Comparison of ENCODE assay signal across 27 cellular contexts in the genomic region with DNA sequence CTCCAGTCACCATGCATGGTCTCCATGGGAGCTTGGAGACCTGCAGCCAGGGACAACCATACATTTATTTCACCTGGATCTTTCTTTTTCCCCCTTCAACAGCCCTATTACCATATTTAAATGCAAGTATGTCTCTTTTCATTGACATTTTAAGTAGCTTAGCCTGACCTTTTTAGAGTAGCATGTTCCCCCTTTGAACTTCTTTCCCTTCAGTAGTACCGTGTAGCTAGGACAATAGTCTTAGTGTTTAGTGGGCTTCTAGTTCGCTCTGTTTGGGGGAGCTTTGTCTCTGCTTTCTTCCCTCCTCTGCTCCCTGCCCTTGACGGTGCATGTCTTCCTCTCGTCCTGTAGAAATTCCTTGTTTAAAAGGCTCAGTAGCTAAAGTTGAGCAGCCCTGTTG.
DNase-seq lines count a peak whose midpoint lies in the region; ATAC-seq and TF ChIP-seq lines count a peak whose summit lies in the region.
"Had no signal": no experiment of that assay in that cellular context is flagged by ENCODE, and none has a peak within 500 bp of the region (broad histone marks: within the 10 kb centered on the region; RNA-seq: fewer than 3 reads in every experiment).

No MANE protein-coding gene starts in this region.

- ATAC-seq in GM21515 (IDR thresholded peaks at IDR 0.05; ENCODE audit: unreplicated experiment) (no peak), HG02798 (IDR thresholded peaks at IDR 0.05; ENCODE audit: poor library complexity, unreplicated experiment) (no peak)
- ATAC-seq: gastrocnemius medialis; K562; left colon; right lobe of liver; stimulated activated naive CD8-positive, alpha-beta T cell treated with anti-CD3 and anti-CD28 coated beads, Interleukin-15, amount 100 ng/mL, for 72 hours; T-cell had no signal

- no peaks in the 10 kb centered on the region for H3K27me3 ChIP-seq in CD4-positive, alpha-beta memory T cell (ENCODE audit: insufficient read depth, low read length)
- H3K27me3 ChIP-seq in HUES6 (ENCODE audit: control insufficient read depth, insufficient read depth, low read length) (no peaks in the 10 kb centered on the region), endodermal cell (ENCODE audit: control insufficient read depth, insufficient read depth, low read length, poor library complexity, severe bottlenecking) (no peaks in the 10 kb centered on the region), suprapubic skin (no peaks in the 10 kb centered on the region)
- H3K27me3 ChIP-seq: adrenal gland, BE2C, gastrocnemius medialis, right lobe of liver, thyroid gland had no signal

- no peak for TF ChIP-seq POLR2A in suprapubic skin (IDR thresholded peaks at IDR 0.05)

- H3K4me3 Mint-ChIP-seq in CD4-positive, alpha-beta memory T cell, result no peak overlapping the region
- peak overlapping the region; percentile 23 for H3K4me3 Mint-ChIP-seq in endodermal cell
- H3K4me3 Mint-ChIP-seq in nephron progenitor cell, result no peak overlapping the region
- H3K4me3 Mint-ChIP-seq: stimulated activated naive CD8-positive, alpha-beta T cell treated with anti-CD3 and anti-CD28 coated beads, Interleukin-15, amount 100 ng/mL, for 72 hours; T-cell had no signal

- DNase-seq in CD4-positive, alpha-beta memory T cell, result no peak
- DNase-seq in endodermal cell (no peak), nephron progenitor cell (no peak), putamen (ENCODE audit: low spot score) (no peak), suprapubic skin (ENCODE audit: low spot score in 2 of 2) (no peak)
- DNase-seq: activated T-cell treated with anti-CD3 and anti-CD28 coated beads, Interleukin-2, amount 50 U/mL, for 48 hours; adrenal gland; BE2C; COR-L47; DMS53; gastrocnemius medialis; left colon; NCI-H1092; NCI-H1694 treated with DMSO at 0.1 percent for 48 hours; NCI-H2171 treated with DMSO at 0.1 percent for 48 hours; NCI-H510A; posterior cingulate gyrus; right lobe of liver; stimulated activated CD8-positive, alpha-beta memory T cell treated with anti-CD3 and anti-CD28 coated beads, Interleukin-4, amount 100 ng/mL, for 48 hours; stimulated activated naive CD8-positive, alpha-beta T cell treated with anti-CD3 and anti-CD28 coated beads, Interleukin-15, amount 100 ng/mL, for 72 hours; T-cell had no signal

- H3K9ac ChIP-seq in HUES6 (ENCODE audit: low read length) (no peak overlapping the region), endodermal cell (ENCODE audit: extremely low read depth, low read length, poor library complexity, severe bottlenecking) (no peak overlapping the region)

- H3K9me3 Mint-ChIP-seq in CD4-positive, alpha-beta memory T cell, result no peaks in the 10 kb centered on the region
- H3K9me3 Mint-ChIP-seq in endodermal cell (no peaks in the 10 kb centered on the region), nephron progenitor cell (no peaks in the 10 kb centered on the region)
- H3K9me3 Mint-ChIP-seq: stimulated activated naive CD8-positive, alpha-beta T cell treated with anti-CD3 and anti-CD28 coated beads, Interleukin-15, amount 100 ng/mL, for 72 hours; T-cell had no signal

- POLR2A ChIA-PET in CD4-positive, alpha-beta memory T cell (lab: Charles Lee; ENCODE audit: partially characterized antibody), result no interaction called here

- 53 to 90% methylated on average over 2 to 4 of the region's 4 CpGs for WGBS in endodermal cell (ENCODE audit: insufficient coverage in 1 of 2, insufficient read length in 1 of 2), 2 experiments
- WGBS in suprapubic skin, result 92% methylated on average over 4 of the region's 4 CpGs

- TF ChIP-seq EP300 in suprapubic skin (IDR thresholded peaks at IDR 0.05), result no peak

- H3K36me3 ChIP-seq in CD4-positive, alpha-beta memory T cell (ENCODE audit: insufficient read depth, low read length), result no peaks in the 10 kb centered on the region
- H3K36me3 ChIP-seq in HUES6 (ENCODE audit: control insufficient read depth, insufficient read depth, low read length) (peaks cover 3% of the 10 kb centered on the region; the same call in 1 of the 2 replicates), endodermal cell (ENCODE audit: control insufficient read depth, insufficient read depth, low read length) (peaks cover 8% of the 10 kb centered on the region), suprapubic skin (no peaks in the 10 kb centered on the region)
- H3K36me3 ChIP-seq: adrenal gland, gastrocnemius medialis, right lobe of liver, thyroid gland had no signal

- H3K4me1 Mint-ChIP-seq in CD4-positive, alpha-beta memory T cell, result peaks cover 3 to 19% (median 11%) of the 10 kb centered on the region in 4 donors
- H3K4me1 Mint-ChIP-seq in endodermal cell (no peaks in the 10 kb centered on the region), nephron progenitor cell (peaks cover 17% of the 10 kb centered on the region)

- H3K4me3 ChIP-seq in CD4-positive, alpha-beta memory T cell (ENCODE audit: low read length in 2 of 2), result no peak overlapping the region
- peak overlapping the region; percentile 24 for H3K4me3 ChIP-seq in HUES6 (ENCODE audit: low read depth, low read length)
- no peak overlapping the region for H3K4me3 ChIP-seq in endodermal cell (ENCODE audit: low read length)
- H3K4me3 ChIP-seq in suprapubic skin, result no peak overlapping the region
- H3K4me3 ChIP-seq: adrenal gland, gastrocnemius medialis, K562, right lobe of liver, thyroid gland had no signal

- no peaks in the 10 kb centered on the region for H3K9me3 ChIP-seq in CD4-positive, alpha-beta memory T cell (ENCODE audit: control insufficient read depth in 1 of 2, low read length in 2 of 2)
- H3K9me3 ChIP-seq in HUES6 (ENCODE audit: control insufficient read depth, insufficient read depth, low read depth, low read length), result no peaks in the 10 kb centered on the region
- H3K9me3 ChIP-seq in endodermal cell (ENCODE audit: control insufficient read depth, low read length), result no peaks in the 10 kb centered on the region
- H3K9me3 ChIP-seq in suprapubic skin, result no peaks in the 10 kb centered on the region
- H3K9me3 ChIP-seq: adrenal gland, BE2C, gastrocnemius medialis, right lobe of liver, thyroid gland had no signal

- H3K27ac ChIP-seq in CD4-positive, alpha-beta memory T cell (ENCODE audit: low read depth, low read length), result no peak overlapping the region
- H3K27ac ChIP-seq in HUES6 (ENCODE audit: low read depth, low read length) (peak overlapping the region; percentile 85), endodermal cell (ENCODE audit: low read depth, low read length) (peak overlapping the region; percentile 18), suprapubic skin (no peak overlapping the region)
- H3K27ac ChIP-seq: adrenal gland, gastrocnemius medialis, right lobe of liver, RWPE1 had no signal

- no peak for TF ChIP-seq CTCF in endodermal cell (conservative IDR thresholded peaks at IDR 0.05)
- TF ChIP-seq CTCF in nephron progenitor cell (IDR thresholded peaks at IDR 0.05), result no peak
- no peak for TF ChIP-seq CTCF in suprapubic skin (IDR thresholded peaks at IDR 0.05)

- H3K4me1 ChIP-seq in CD4-positive, alpha-beta memory T cell (ENCODE audit: insufficient read depth, low read length), result no peaks in the 10 kb centered on the region
- H3K4me1 ChIP-seq in HUES6 (ENCODE audit: control insufficient read depth, insufficient read depth, low read length) (peaks cover 42% of the 10 kb centered on the region), endodermal cell (ENCODE audit: control insufficient read depth, insufficient read depth, low read length) (no peaks in the 10 kb centered on the region), suprapubic skin (no peaks in the 10 kb centered on the region)
- H3K4me1 ChIP-seq: adrenal gland, BE2C, right lobe of liver had no signal

- H3K27ac Mint-ChIP-seq in CD4-positive, alpha-beta memory T cell, result peak overlapping the region in 4 of 7 donors; percentile 29 to 62 (median 32)
- H3K27ac Mint-ChIP-seq in endodermal cell (peak overlapping the region; percentile 81), nephron progenitor cell (peak overlapping the region; percentile 24)

- intact Hi-C loops in CD4-positive, alpha-beta memory T cell (cut with micrococcal nuclease), result no loop called here

- H3K27me3 Mint-ChIP-seq in CD4-positive, alpha-beta memory T cell, result no peaks in the 10 kb centered on the region
- no peaks in the 10 kb centered on the region for H3K27me3 Mint-ChIP-seq in endodermal cell (ENCODE audit: insufficient read depth)
- peaks cover 3% of the 10 kb centered on the region for H3K27me3 Mint-ChIP-seq in nephron progenitor cell (ENCODE audit: low read depth, poor library complexity)
- H3K27me3 Mint-ChIP-seq: stimulated activated naive CD8-positive, alpha-beta T cell treated with anti-CD3 and anti-CD28 coated beads, Interleukin-15, amount 100 ng/mL, for 72 hours; T-cell had no signal

- CTCF ChIA-PET in CD4-positive, alpha-beta memory T cell (lab: Charles Lee; ENCODE audit: partially characterized antibody), result interaction anchor here (1.4 to 1.6 kb wide), 2 partner anchors 22 to 52 kb away, joined by 4 to 5 read pairs; no protein-coding TSS in a partner anchor

- peaks cover 6 to 20% of the 10 kb centered on the region in 2 donors for H3K36me3 Mint-ChIP-seq in CD4-positive, alpha-beta memory T cell
- H3K36me3 Mint-ChIP-seq in endodermal cell (ENCODE audit: low read depth) (peaks cover 6% of the 10 kb centered on the region), nephron progenitor cell (ENCODE audit: low read depth) (peaks cover 38% of the 10 kb centered on the region)

Comparison
In these comparisons a context has a peak if more than half of its experiments do, and no peak if none do; other contexts are left out.
1. H3K27ac ChIP-seq: peak in HUES6 (single experiment) and endodermal cell (single experiment); none in CD4-positive, alpha-beta memory T cell (single experiment) and suprapubic skin (single experiment).
2. H3K27ac Mint-ChIP-seq: peak in every context shown above with its lines; median percentile 81 in endodermal cell; 32 in CD4-positive, alpha-beta memory T cell; 24 in nephron progenitor cell.